ENCODE assay signal across 21 cellular contexts in the genomic region with DNA sequence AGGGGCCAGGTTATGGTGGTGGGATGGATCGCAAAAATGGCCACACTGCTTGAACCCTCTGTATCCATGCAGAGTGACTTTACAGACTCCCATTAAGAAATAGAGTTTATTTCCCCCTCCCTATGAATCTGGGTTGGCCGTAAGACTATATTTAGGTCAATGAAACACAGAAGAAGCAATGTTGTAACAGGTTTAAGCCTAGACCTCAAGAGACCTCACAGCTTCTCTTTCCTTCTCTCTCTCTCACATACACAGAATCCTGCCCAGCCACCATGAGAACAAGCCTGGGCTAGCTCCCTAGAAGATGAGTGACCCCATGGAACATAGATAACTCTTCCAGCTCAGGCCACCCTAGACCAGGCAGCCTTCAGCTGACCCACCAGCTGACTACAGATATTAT.
"Had no signal": no experiment of that assay in that cellular context is flagged by ENCODE, and none has a peak within 500 bp of the region (broad histone marks: within the 10 kb centered on the region; RNA-seq: fewer than 3 reads in every experiment).

No MANE protein-coding gene starts in this region.

- H3K27ac ChIP-seq: coronary artery, heart left ventricle, neutrophil, stomach, thoracic aorta, transverse colon had no signal

- H3K36me3 ChIP-seq: heart left ventricle, neutrophil, thoracic aorta had no signal

- H3K4me1 ChIP-seq: heart left ventricle, stomach, transverse colon had no signal

- H3K27me3 Mint-ChIP-seq: naive B cell had no signal

- H3K4me1 Mint-ChIP-seq: memory B cell, mesothelial cell of epicardium, nephron had no signal

- H3K27me3 ChIP-seq: heart left ventricle, transverse colon had no signal

- H3K9me3 Mint-ChIP-seq: endodermal cell, memory B cell, mesothelial cell of epicardium, naive B cell, nephron had no signal

- ATAC-seq: heart left ventricle, sciatic nerve had no signal

- H3K4me3 Mint-ChIP-seq: endodermal cell, memory B cell, mesothelial cell of epicardium, naive B cell, nephron had no signal

- DNase-seq: effector CD4-positive, alpha-beta T cell; endodermal cell; erythroblast; foreskin melanocyte; hypothalamus; kidney glomerular epithelial cell; naive B cell; stimulated activated CD4-positive, alpha-beta T cell treated with anti-CD3 and anti-CD28 coated beads, Interleukin-2, amount 100 ng/mL, for 24 hours; stimulated activated CD4-positive, alpha-beta T cell treated with anti-CD3 and anti-CD28 coated beads, Interleukin-4, amount 100 ng/mL, for 4 hours; stimulated activated naive CD4-positive, alpha-beta T cell; stomach; substantia nigra; transverse colon had no signal

- H3K4me3 ChIP-seq: coronary artery, heart left ventricle, stomach, thoracic aorta, transverse colon had no signal

- H3K9me3 ChIP-seq: heart left ventricle, neutrophil, stomach, thoracic aorta, transverse colon had no signal

- H3K27ac Mint-ChIP-seq: endodermal cell, memory B cell, mesothelial cell of epicardium, naive B cell, nephron had no signal
